8 cellular contexts compared by ENCODE assay signal in the genomic region with DNA sequence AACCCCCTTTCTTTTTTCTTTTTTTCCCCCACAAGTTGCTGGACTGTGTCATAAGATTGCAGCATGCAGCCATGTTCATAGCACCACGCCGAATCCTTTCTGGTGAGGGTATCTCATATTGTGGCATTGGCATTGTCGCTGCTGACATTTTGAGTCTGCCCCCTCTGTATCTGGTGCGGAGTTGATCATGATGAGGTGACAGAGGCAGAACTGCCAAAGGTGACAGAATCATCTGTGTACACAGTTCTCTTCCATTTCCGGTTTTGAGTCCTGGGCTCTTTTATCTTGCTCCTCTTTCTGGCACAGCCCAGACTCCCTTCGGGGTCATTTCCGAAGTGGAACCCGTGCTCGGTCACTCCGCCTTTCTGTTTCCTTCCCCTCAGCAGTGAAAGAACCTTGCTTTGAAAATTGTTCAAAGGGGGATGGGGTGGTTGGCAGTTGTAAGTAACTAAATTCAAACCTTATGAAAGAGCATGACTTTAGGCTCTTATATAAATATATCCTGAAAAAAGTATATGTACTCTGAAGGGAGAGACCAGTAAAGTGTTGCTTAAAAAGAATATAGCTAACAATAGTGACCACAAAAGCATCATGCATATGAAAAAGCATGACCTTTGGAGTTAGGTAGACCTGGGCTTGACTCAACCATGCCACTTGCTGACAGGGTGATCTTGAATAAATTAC. TPM values are rescaled to one million over a fixed set of nuclear protein-coding genes. Genes with fewer than 3 reads are reported as not detected.
A peak's percentile ranks its signal among the peaks of the same experiment; 100 is the strongest.
DNase-seq lines count a peak whose midpoint lies in the region; ATAC-seq and TF ChIP-seq lines count a peak whose summit lies in the region.

No MANE protein-coding gene starts in this region.

- no peaks in the 10 kb centered on the region for H3K79me2 ChIP-seq in OCI-LY1 (ENCODE audit: insufficient read depth, low read length)

- H3K4me1 ChIP-seq in OCI-LY1 (ENCODE audit: insufficient read depth, low read length, severe bottlenecking) = peaks cover 15% of the 10 kb centered on the region

- peak overlapping the region; percentile 46 for H3K4me2 ChIP-seq in OCI-LY1 (ENCODE audit: low read length)

- H3K27ac ChIP-seq in OCI-LY1 (ENCODE audit: low read depth, low read length, poor library complexity, severe bottlenecking) = no peak overlapping the region

- H3K27me3 Mint-ChIP-seq in endothelial cell (ENCODE audit: unreplicated experiment) = peaks cover 8% of the 10 kb centered on the region

- peak overlapping the region; percentile 18 for H3K27ac Mint-ChIP-seq in endothelial cell (ENCODE audit: unreplicated experiment)

- H3K9me2 ChIP-seq in OCI-LY1 (ENCODE audit: low read depth, low read length) = no peaks in the 10 kb centered on the region

- H3K4me1 Mint-ChIP-seq in endothelial cell (ENCODE audit: unreplicated experiment) = peaks cover 29% of the 10 kb centered on the region

- TF ChIP-seq CTCF in OCI-LY1 (IDR thresholded peaks at IDR 0.05; ENCODE audit: low read length) (no peak), endothelial cell (IDR thresholded peaks at IDR 0.05; ENCODE audit: unreplicated experiment) (no peak)

- no peak overlapping the region for H3K9ac ChIP-seq in OCI-LY1 (ENCODE audit: low read length)

- no peaks in the 10 kb centered on the region for H3K9me3 Mint-ChIP-seq in endothelial cell (ENCODE audit: unreplicated experiment)

- peak; percentile 92 for ATAC-seq in GM21576 (IDR thresholded peaks at IDR 0.05; ENCODE audit: unreplicated experiment)
- ATAC-seq in stimulated activated naive CD8-positive, alpha-beta T cell treated with anti-CD3 and anti-CD28 coated beads, Interleukin-15, Interleukin-2, amounts not matched to agents 100 U/mL and 50 U/mL, for 24 hours = peak; percentile 99

- peak overlapping the region; percentile 6 for H3K4me3 ChIP-seq in OCI-LY1 (ENCODE audit: low read depth, low read length, poor library complexity, severe bottlenecking)

- no peak overlapping the region for H3K4me3 Mint-ChIP-seq in endothelial cell (ENCODE audit: unreplicated experiment)

- H3K36me3 Mint-ChIP-seq in endothelial cell (ENCODE audit: low read depth, unreplicated experiment) = peaks cover 9% of the 10 kb centered on the region

- H3K27me3 ChIP-seq in OCI-LY1 (ENCODE audit: insufficient read depth, low read length) = no peaks in the 10 kb centered on the region

- no peaks in the 10 kb centered on the region for H3K36me3 ChIP-seq in OCI-LY1 (ENCODE audit: insufficient read depth, low read length)

- H4K20me1 ChIP-seq in OCI-LY1 (ENCODE audit: insufficient read depth, low read length) = no peaks in the 10 kb centered on the region

- H3K9me3 ChIP-seq in OCI-LY1 (ENCODE audit: low read length) = no peaks in the 10 kb centered on the region

- peak overlapping the region; percentile 85 for H2AFZ ChIP-seq in OCI-LY1 (ENCODE audit: low read length)

- peak; percentile 59 for DNase-seq in ELF-1 (ENCODE audit: low read depth, low spot score)
- DNase-seq in endothelial cell (ENCODE audit: low spot score) = no peak
- peak; percentile 48 for DNase-seq in stimulated activated naive CD8-positive, alpha-beta T cell treated with anti-CD3 and anti-CD28 coated beads, Interleukin-15, Interleukin-2, amounts not matched to agents 100 U/mL and 50 U/mL, for 24 hours
- no peak for DNase-seq in SK-N-DZ (ENCODE audit: low spot score)
- DNase-seq in NCI-H2227 (lab: John Stamatoyannopoulos, UW; ENCODE audit: unreplicated experiment) = no peak
- no peak for DNase-seq in foreskin melanocyte

- H3F3A ChIP-seq in OCI-LY1 (ENCODE audit: insufficient read depth, low read length) = no peaks in the 10 kb centered on the region

RNA-seq across cellular contexts. Expression of gene BMP2K, which starts 55.0 kb away (rescaled TPM):
- total RNA-seq in endothelial cell (ENCODE audit: unreplicated experiment) = 270 TPM
- 11.5 and 20.4 TPM in 2 replicates for polyA plus RNA-seq in SK-N-DZ (2014; cell fraction: cytosol; rRNA removed)
- 14.7 and 24.3 TPM in 2 replicates for polyA plus RNA-seq in SK-N-DZ (2014; cell fraction: nucleus; rRNA removed)

Comparison
In these comparisons a context has a peak if more than half of its experiments do, and no peak if none do; other contexts are left out.
1. DNase-seq: peak in ELF-1 (single experiment) and stimulated activated naive CD8-positive, alpha-beta T cell treated with anti-CD3 and anti-CD28 coated beads, Interleukin-15, Interleukin-2, amounts not matched to agents 100 U/mL and 50 U/mL, for 24 hours (single experiment); none in endothelial cell (single experiment), SK-N-DZ (single experiment), NCI-H2227 (single experiment) and foreskin melanocyte (single experiment).